Comparison of ENCODE assay signal across 1 cellular context in the genomic region with DNA sequence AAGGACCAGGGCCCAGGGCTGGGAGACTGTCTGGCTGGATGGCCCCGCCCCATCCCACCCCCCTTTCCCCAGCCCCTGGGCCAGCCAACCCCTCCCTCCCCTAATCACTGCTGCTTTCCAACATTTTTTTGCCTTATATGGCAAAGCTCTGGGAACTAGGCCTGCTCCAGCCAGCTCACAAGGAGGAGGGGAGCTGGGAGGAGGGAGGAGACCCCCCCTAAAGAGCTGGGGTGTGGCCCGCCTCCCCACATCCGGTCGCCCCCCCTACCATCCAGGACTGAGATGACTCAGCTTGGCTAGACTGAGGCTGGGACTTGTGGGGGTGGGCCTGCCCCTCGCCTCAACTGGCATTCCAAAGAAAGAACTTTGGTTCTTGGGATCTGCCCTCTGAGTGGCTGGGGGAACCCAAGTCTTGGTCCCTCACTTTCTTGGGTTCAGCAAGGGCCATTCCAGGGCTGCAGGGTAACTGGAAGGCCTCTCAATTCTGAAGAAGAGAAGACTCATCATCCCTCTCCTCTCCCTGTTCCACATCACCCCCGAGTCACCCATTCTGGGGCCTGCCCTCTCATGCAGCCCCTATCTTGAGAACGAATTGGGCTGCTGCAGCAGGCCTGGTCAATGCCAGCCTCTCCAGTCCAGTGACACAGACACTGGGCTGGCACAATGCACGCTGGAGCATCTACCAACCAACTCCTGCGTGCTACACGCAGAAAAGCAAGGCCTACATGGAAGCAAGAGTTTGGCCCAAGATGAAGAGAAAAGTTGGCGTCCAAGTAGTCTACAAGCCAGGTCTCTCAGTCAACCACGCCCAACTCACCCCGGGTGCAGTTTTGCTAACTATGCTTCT.
A peak's percentile ranks its signal among the peaks of the same experiment; 100 is the strongest.
TF ChIP-seq lines count a peak whose summit lies in the region.

No MANE protein-coding gene starts in this region.

TF ChIP-seq in endothelial cell of umbilical vein, 7 proteins besides CTCF, POLR2A, EP300 and RAD21:
- no peak for TF ChIP-seq GATA2 (IDR thresholded peaks at IDR 0.05; ENCODE audit: insufficient read depth, insufficient read length, low read depth, low read length)
- TF ChIP-seq POLR2AphosphoS5 (IDR thresholded peaks at IDR 0.05; ENCODE audit: insufficient read depth, low read depth, low read length) = peak; percentile 71
- no peak for TF ChIP-seq MYC (IDR thresholded peaks at IDR 0.05; ENCODE audit: low read depth, low read length)
- TF ChIP-seq JUN (IDR thresholded peaks at IDR 0.05; ENCODE audit: borderline replicate concordance, insufficient read depth, insufficient read length, low read depth) = peak; percentile 16
- no peak for TF ChIP-seq EZH2 (IDR thresholded peaks at IDR 0.05; ENCODE audit: borderline replicate concordance, low read depth, low read length, severe bottlenecking)
- TF ChIP-seq, protein P1, sequence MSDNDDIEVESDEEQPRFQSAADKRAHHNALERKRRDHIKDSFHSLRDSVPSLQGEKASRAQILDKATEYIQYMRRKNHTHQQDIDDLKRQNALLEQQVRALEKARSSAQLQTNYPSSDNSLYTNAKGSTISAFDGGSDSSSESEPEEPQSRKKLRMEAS (IDR thresholded peaks at IDR 0.05; ENCODE audit: insufficient read depth, insufficient read length) = no peak
- peak; percentile 73 for TF ChIP-seq FOS (IDR thresholded peaks at IDR 0.05; ENCODE audit: borderline replicate concordance, insufficient read depth, low read length)
TF ChIP-seq in endothelial cell of umbilical vein: peak in this region for 3.
